ENCODE assay signal across 19 cellular contexts in the genomic region with DNA sequence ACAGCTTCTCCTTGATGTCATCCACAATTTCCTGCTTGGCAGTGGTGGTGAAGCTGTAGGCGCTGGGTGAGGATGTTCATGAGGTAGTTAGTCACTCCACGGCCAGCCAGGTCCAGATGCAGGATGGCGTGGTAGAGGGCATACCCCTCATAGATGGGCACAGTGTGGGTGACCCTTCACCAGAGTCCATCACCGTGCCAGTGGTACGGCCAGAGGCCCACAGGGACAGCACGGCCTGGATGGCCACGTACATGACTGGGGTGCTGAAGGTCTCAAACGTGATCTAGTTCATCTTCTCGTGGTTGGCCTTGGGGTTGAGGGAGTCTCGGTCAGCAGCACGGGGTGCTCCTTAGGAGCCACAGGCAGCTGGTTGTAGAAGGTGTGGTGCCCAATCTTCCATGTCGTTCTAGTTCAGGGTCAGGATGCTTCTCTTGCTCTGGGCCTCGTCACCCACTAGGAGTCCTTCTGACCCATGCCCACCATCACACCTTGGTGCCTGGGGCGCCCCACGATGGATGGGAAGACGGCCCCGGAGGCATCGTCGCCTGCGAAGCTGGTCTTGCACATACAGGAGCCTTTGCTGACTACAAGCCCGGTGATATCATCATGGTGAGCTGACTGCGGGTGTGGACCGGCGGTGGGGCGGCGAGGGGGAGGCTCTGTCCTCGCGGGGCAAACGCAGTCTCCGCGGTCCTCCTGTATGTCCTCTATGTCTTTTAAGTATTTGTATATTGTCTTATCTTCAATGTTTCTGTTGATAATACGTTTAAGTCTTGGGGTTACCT.
DNase-seq lines count a peak whose midpoint lies in the region; ATAC-seq, FAIRE-seq and TF ChIP-seq lines count a peak whose summit lies in the region.
"Had no signal": no experiment of that assay in that cellular context is flagged by ENCODE, and none has a peak within 500 bp of the region (broad histone marks: within the 10 kb centered on the region; RNA-seq: fewer than 3 reads in every experiment).

No MANE protein-coding gene starts in this region.

- intact Hi-C loops in Right ventricle myocardium inferior (cut with DNase I): no loop called here
- intact Hi-C loops in Right ventricle myocardium superior (cut with DNase I): no loop called here

- no peak overlapping the region for H4K8ac ChIP-seq in mesenchymal stem cell (ENCODE audit: low read length)

- no peak overlapping the region for H3K9ac ChIP-seq in astrocyte (ENCODE audit: low read length)
- no peak overlapping the region for H3K9ac ChIP-seq in mesenchymal stem cell (ENCODE audit: low read length)
- H3K9ac ChIP-seq: BLaER1 had no signal

- no peak overlapping the region for H2BK120ac ChIP-seq in mesenchymal stem cell (ENCODE audit: low read depth, low read length)

- H2AK5ac ChIP-seq in mesenchymal stem cell (ENCODE audit: low read length, severe bottlenecking): no peak overlapping the region

- peak overlapping the region; percentile 14 for H2AFZ ChIP-seq in astrocyte (ENCODE audit: low read depth, low read length)
- no peak overlapping the region for H2AFZ ChIP-seq in mesenchymal stem cell (ENCODE audit: low read depth, low read length)

- H2BK12ac ChIP-seq in mesenchymal stem cell (ENCODE audit: low read length in 2 of 2): no peak overlapping the region

- no peaks in the 10 kb centered on the region for H3K27me3 ChIP-seq in astrocyte (ENCODE audit: insufficient read depth, low read length)
- H3K27me3 ChIP-seq in mesenchymal stem cell (ENCODE audit: control insufficient read depth in 1 of 2, insufficient read depth in 1 of 2, low read length in 2 of 2): no peaks in the 10 kb centered on the region
- H3K27me3 ChIP-seq: BLaER1 had no signal

- H3K4ac ChIP-seq in mesenchymal stem cell (ENCODE audit: low read depth in 1 of 2, low read length in 2 of 2): no peak overlapping the region

- no peak overlapping the region for H3K23ac ChIP-seq in mesenchymal stem cell (ENCODE audit: low read length in 2 of 2)

- H4K20me1 ChIP-seq in astrocyte (ENCODE audit: insufficient read depth, low read length): no peaks in the 10 kb centered on the region
- H4K20me1 ChIP-seq: BLaER1 had no signal

- H3K4me2 ChIP-seq in astrocyte (ENCODE audit: low read length): no peak overlapping the region
- H3K4me2 ChIP-seq in mesenchymal stem cell (ENCODE audit: low read length, poor library complexity, severe bottlenecking): no peak overlapping the region
- H3K4me2 ChIP-seq: BLaER1 had no signal

- H3K27me3 Mint-ChIP-seq in astrocyte (ENCODE audit: low read depth, unreplicated experiment): no peaks in the 10 kb centered on the region
- H3K27me3 Mint-ChIP-seq in stimulated activated memory B cell treated with anti-CD40 and anti-IgM and Interleukin-4, amounts not matched to agents 10 μg/mL and 1 μg/mL and 100 μg/mL, for 72 hours: no peaks in the 10 kb centered on the region
- H3K27me3 Mint-ChIP-seq: CD8-positive, alpha-beta memory T cell had no signal

- ATAC-seq in Right ventricle myocardium inferior (no peak), Right ventricle myocardium superior (ENCODE audit: poor library complexity) (no peak), omental fat pad (ENCODE audit: low FRiP score) (no peak)
- peak; percentile 27 for ATAC-seq in stimulated activated memory B cell treated with anti-CD40 and anti-IgM and Interleukin-4, amounts not matched to agents 10 μg/mL and 1 μg/mL and 100 μg/mL, for 72 hours

- peaks cover 6% of the 10 kb centered on the region for H3K9me3 Mint-ChIP-seq in astrocyte (ENCODE audit: unreplicated experiment)
- H3K9me3 Mint-ChIP-seq in stimulated activated memory B cell treated with anti-CD40 and anti-IgM and Interleukin-4, amounts not matched to agents 10 μg/mL and 1 μg/mL and 100 μg/mL, for 72 hours: peaks cover 4% of the 10 kb centered on the region

- no peak overlapping the region for H3K18ac ChIP-seq in mesenchymal stem cell (ENCODE audit: low read depth in 1 of 2, low read length in 2 of 2)

- no peak overlapping the region for H3K27ac ChIP-seq in astrocyte (ENCODE audit: low read depth, low read length)
- H3K27ac ChIP-seq in mesenchymal stem cell (ENCODE audit: low read length, poor library complexity, severe bottlenecking): no peak overlapping the region
- H3K27ac ChIP-seq: BLaER1 had no signal

- no peak overlapping the region for H3K14ac ChIP-seq in mesenchymal stem cell (ENCODE audit: low read length in 2 of 2)

- no peak overlapping the region for H3K4me3 Mint-ChIP-seq in astrocyte (ENCODE audit: unreplicated experiment)
- no peak overlapping the region for H3K4me3 Mint-ChIP-seq in stimulated activated memory B cell treated with anti-CD40 and anti-IgM and Interleukin-4, amounts not matched to agents 10 μg/mL and 1 μg/mL and 100 μg/mL, for 72 hours
- H3K4me3 Mint-ChIP-seq: CD8-positive, alpha-beta memory T cell; HFFc6 had no signal

- no peaks in the 10 kb centered on the region for H3K36me3 ChIP-seq in astrocyte (ENCODE audit: insufficient read depth, low read length)
- H3K36me3 ChIP-seq in mesenchymal stem cell (ENCODE audit: control insufficient read depth in 1 of 2, insufficient read depth in 2 of 2, low read depth in 1 of 2, low read length in 2 of 2): no peaks in the 10 kb centered on the region
- H3K36me3 ChIP-seq: BLaER1 had no signal

- TF ChIP-seq CTCF in astrocyte (IDR thresholded peaks at IDR 0.05; ENCODE audit: insufficient read depth, low read depth, low read length) (no peak), omental fat pad (IDR thresholded peaks at IDR 0.05) (no peak)

- DNase-seq in Right ventricle myocardium inferior (ENCODE audit: missing footprints) (peak; percentile 61), Right ventricle myocardium superior (no peak), astrocyte (ENCODE audit: low read depth) (no peak), mesenchymal stem cell (no peak), omental fat pad (ENCODE audit: low spot score) (no peak), Kasumi-1 (lab: John Stamatoyannopoulos, UW) (no peak)
- DNase-seq in stimulated activated CD4-positive, alpha-beta T cell treated with anti-CD3 and anti-CD28 coated beads, Interleukin-4, amount 100 ng/mL, for 24 hours: no peak
- DNase-seq: 8988T; AML-193; Caco-2; CD8-positive, alpha-beta memory T cell; DND-41; GDM1; HCEC 1CT; HFFc6 had no signal

- peaks cover 3% of the 10 kb centered on the region for H3K36me3 Mint-ChIP-seq in astrocyte (ENCODE audit: low read depth, unreplicated experiment)
- no peaks in the 10 kb centered on the region for H3K36me3 Mint-ChIP-seq in stimulated activated memory B cell treated with anti-CD40 and anti-IgM and Interleukin-4, amounts not matched to agents 10 μg/mL and 1 μg/mL and 100 μg/mL, for 72 hours
- H3K36me3 Mint-ChIP-seq: CD8-positive, alpha-beta memory T cell had no signal

- H4K91ac ChIP-seq in mesenchymal stem cell (ENCODE audit: low read length): peak overlapping the region; percentile 18

- FAIRE-seq in astrocyte (lab: Jason Lieb, UNC): no peak
- FAIRE-seq: GM12892, GM19239 had no signal

- H2BK5ac ChIP-seq in mesenchymal stem cell (ENCODE audit: low read depth, low read length, poor library complexity, severe bottlenecking): no peak overlapping the region

- peaks cover 5% of the 10 kb centered on the region for H3K9me3 ChIP-seq in astrocyte (ENCODE audit: insufficient read depth, low read depth, low read length)
- peaks cover 7% of the 10 kb centered on the region for H3K9me3 ChIP-seq in mesenchymal stem cell (ENCODE audit: control insufficient read depth, low read length)
- H3K9me3 ChIP-seq: Caco-2 had no signal

- H3K4me1 Mint-ChIP-seq in astrocyte (ENCODE audit: low read depth, unreplicated experiment): no peaks in the 10 kb centered on the region
- no peaks in the 10 kb centered on the region for H3K4me1 Mint-ChIP-seq in stimulated activated memory B cell treated with anti-CD40 and anti-IgM and Interleukin-4, amounts not matched to agents 10 μg/mL and 1 μg/mL and 100 μg/mL, for 72 hours
- H3K4me1 Mint-ChIP-seq: CD8-positive, alpha-beta memory T cell had no signal

- H3K4me3 ChIP-seq in astrocyte (ENCODE audit: insufficient read depth, low read depth, low read length) (no peak overlapping the region), mesenchymal stem cell (ENCODE audit: insufficient read depth in 1 of 2, low read depth in 1 of 2, low read length in 2 of 2) (no peak overlapping the region)
- H3K4me3 ChIP-seq: BLaER1 had no signal

- H3K79me2 ChIP-seq in astrocyte (ENCODE audit: insufficient read depth, low read length): no peaks in the 10 kb centered on the region

- no peaks in the 10 kb centered on the region for H3K79me1 ChIP-seq in mesenchymal stem cell (replicated peaks; ENCODE audit: low read length, poor library complexity, severe bottlenecking)

- H3K4me1 ChIP-seq in astrocyte (ENCODE audit: insufficient read depth, low read length): no peaks in the 10 kb centered on the region
- H3K4me1 ChIP-seq in mesenchymal stem cell (ENCODE audit: control insufficient read depth, insufficient read depth, low read depth, low read length): no peaks in the 10 kb centered on the region
- H3K4me1 ChIP-seq: BLaER1, Caco-2 had no signal

- no peak overlapping the region for H3K27ac Mint-ChIP-seq in astrocyte (ENCODE audit: unreplicated experiment)
- no peak overlapping the region for H3K27ac Mint-ChIP-seq in stimulated activated memory B cell treated with anti-CD40 and anti-IgM and Interleukin-4, amounts not matched to agents 10 μg/mL and 1 μg/mL and 100 μg/mL, for 72 hours
- H3K27ac Mint-ChIP-seq: HFFc6 had no signal

- 96% methylated on average over 22 of the region's 32 CpGs for WGBS in mesenchymal stem cell

- no peak overlapping the region for H2BK15ac ChIP-seq in mesenchymal stem cell (ENCODE audit: low read depth, poor library complexity, severe bottlenecking)
